11 cellular contexts compared by ENCODE assay signal in genomic region chr22:35739642-35740041, GRCh38. TPM values are rescaled to one million over a fixed set of nuclear protein-coding genes. Genes with fewer than 3 reads are reported as not detected.
DNase-seq lines count a peak whose midpoint lies in the region; ATAC-seq, FAIRE-seq and TF ChIP-seq lines count a peak whose summit lies in the region.
"Had no signal": no experiment of that assay in that cellular context is flagged by ENCODE, and none has a peak within 500 bp of the region (broad histone marks: within the 10 kb centered on the region; RNA-seq: fewer than 3 reads in every experiment).

No MANE protein-coding gene starts in this region.

- POLR2A ChIA-PET in H1 (lab: Charles Lee; ENCODE audit: partially characterized antibody) = interaction anchor here (0.5 kb wide), 1 partner anchor 96 kb away, joined by 3 read pairs; no protein-coding TSS in a partner anchor
- POLR2A ChIA-PET in RWPE1 (lab: Yijun Ruan, JAX; ENCODE audit: low non-redundant PET) = no interaction called here

- no peak overlapping the region for H4K91ac ChIP-seq in H1 (replicated peaks; ENCODE audit: insufficient read length, low read length)

- no peak overlapping the region for H3K56ac ChIP-seq in H1 (replicated peaks; ENCODE audit: insufficient read length, low read depth, low read length)

- peak; percentile 42 to 57; a peak in 3 of 4 replicates for TF ChIP-seq RAD21 in H1 (IDR thresholded peaks at IDR 0.05 in 1 of 2, conservative IDR thresholded peaks at IDR 0.05 in 1 of 2; ENCODE audit: low read depth in 2 of 2, low read length in 2 of 2)

- TF ChIP-seq POLR2A in H1 (IDR thresholded peaks at IDR 0.05; ENCODE audit: control extremely low read depth in 1 of 2, low read depth in 2 of 2, low read length in 2 of 2) = no peak

- H2BK5ac ChIP-seq in H1 (ENCODE audit: low read depth, low read length) = no peak overlapping the region; the same call in 1 of the 2 replicates

- TF ChIP-seq CTCF in Calu3 (IDR thresholded peaks at IDR 0.05; ENCODE audit: unreplicated experiment) (no peak), LNCaP clone FGC (IDR thresholded peaks at IDR 0.05; ENCODE audit: control insufficient read depth, extremely low read depth, insufficient read depth) (0 out of 2 replicates have a peak, but pooled peaks have one; percentile 10), H1 (IDR thresholded peaks at IDR 0.05; ENCODE audit: control extremely low read depth in 1 of 3, insufficient read depth in 1 of 3, low read depth in 1 of 3, low read length in 3 of 3) (peak; percentile 20 to 62 (median 41)), nephron progenitor cell (IDR thresholded peaks at IDR 0.05) (peak; percentile 17), RWPE1 (conservative IDR thresholded peaks at IDR 0.05; ENCODE audit: low read depth) (no peak)

- WGBS in H1 (ENCODE audit: extremely low coverage in 1 of 2, insufficient coverage in 1 of 2, insufficient read length in 1 of 2, insufficient replicate concordance in 2 of 2, low coverage in 1 of 2, low lambda C conversion rate in 2 of 2, missing lambda C conversion rate in 1 of 2), 2 experiments = 92% methylated on average over 5 of the region's 5 CpGs; no CpG with 5 or more reads in 1 of the 2 experiments

- no peak overlapping the region for H3K18ac ChIP-seq in H1 (ENCODE audit: extremely low read depth, low read length)

- no peak for TF ChIP-seq EP300 in H1 (IDR thresholded peaks at IDR 0.05; ENCODE audit: borderline replicate concordance in 1 of 2, low read depth in 2 of 2, low read length in 2 of 2)

- peaks cover 3 to 8% of the 10 kb centered on the region in 2 experiments; a peak in 3 of 4 replicates for H3K9me3 ChIP-seq in H1 (ENCODE audit: insufficient read depth in 2 of 2, low read depth in 1 of 2, low read length in 1 of 2)
- H3K9me3 ChIP-seq: SJCRH30 had no signal

- H2BK12ac ChIP-seq in H1 (ENCODE audit: low read depth, low read length) = no peak overlapping the region

- CTCF ChIA-PET in Calu3 (lab: Charles Lee) = interaction anchor here (0.8 to 1.2 kb wide), 2 partner anchors 108 to 113 kb away, joined by 4 read pairs; no protein-coding TSS in a partner anchor
- CTCF ChIA-PET in H1 (lab: Charles Lee; ENCODE audit: partially characterized antibody) = interaction anchor here (0.6 to 5.6 kb wide), 17 partner anchors 8 to 758 kb away, joined by 3 to 30 read pairs (median 5); no protein-coding TSS in a partner anchor
- CTCF ChIA-PET in RWPE1 (lab: Yijun Ruan, JAX) = interaction anchor here (0.6 to 1.1 kb wide), 3 partner anchors 112 to 409 kb away, joined by 3 to 4 read pairs (median 3); no protein-coding TSS in a partner anchor

- H3K4me3 ChIP-seq in LNCaP clone FGC (ENCODE audit: low read depth, low read length) (no peak overlapping the region), H1 (ENCODE audit: extremely low read depth in 1 of 4, insufficient read depth in 2 of 4, low read depth in 3 of 4, low read length in 4 of 4) (no peak overlapping the region)
- H3K4me3 ChIP-seq: SJCRH30 had no signal

- no peaks in the 10 kb centered on the region for H3K9me3 Mint-ChIP-seq in Calu3 (ENCODE audit: low read depth, unreplicated experiment)
- H3K9me3 Mint-ChIP-seq in nephron progenitor cell = no peaks in the 10 kb centered on the region

- no peaks in the 10 kb centered on the region for H3K4me1 Mint-ChIP-seq in Calu3 (ENCODE audit: low read depth, unreplicated experiment)
- H3K4me1 Mint-ChIP-seq in nephron progenitor cell = peaks cover 9% of the 10 kb centered on the region

- H2BK120ac ChIP-seq in H1 (replicated peaks; ENCODE audit: low read depth, low read length) = no peak overlapping the region

- H3K27ac Mint-ChIP-seq in Calu3 (ENCODE audit: unreplicated experiment) = no peak overlapping the region
- no peak overlapping the region for H3K27ac Mint-ChIP-seq in nephron progenitor cell

- no peak overlapping the region for H3K4me2 ChIP-seq in H1 (ENCODE audit: insufficient read depth in 1 of 2, low read depth in 2 of 2, low read length in 2 of 2)

- no peak overlapping the region for H2AFZ ChIP-seq in H1 (ENCODE audit: low read length)

- no peak for ATAC-seq in HG02623 (IDR thresholded peaks at IDR 0.05; ENCODE audit: unreplicated experiment)

- H3K36me3 ChIP-seq in H1 (ENCODE audit: control insufficient read depth in 2 of 4, insufficient read depth in 4 of 4, low read length in 3 of 4) = peaks cover 0 to 20% (median 7%) of the 10 kb centered on the region in 4 experiments; a peak in 4 of 8 replicates

- no peak overlapping the region for H2BK15ac ChIP-seq in H1 (ENCODE audit: low read length)

- no peak overlapping the region for H2BK20ac ChIP-seq in H1 (ENCODE audit: low read length)

- no peaks in the 10 kb centered on the region for H3K4me1 ChIP-seq in H1 (replicated peaks in 1 of 4; ENCODE audit: control insufficient read depth in 3 of 4, insufficient read depth in 4 of 4, low read length in 3 of 4)
- H3K4me1 ChIP-seq: SJCRH30 had no signal

- no peaks in the 10 kb centered on the region for H3K79me1 ChIP-seq in H1 (ENCODE audit: low read depth, low read length)

- no TSS peak for BruUV-seq in Calu3 (replicated peaks; lab: Mats Ljungman, UMichigan)

- peak; percentile 7 for DNase-seq in Calu3
- no peak for DNase-seq in LNCaP clone FGC (ENCODE audit: low read depth)
- no peak for DNase-seq in H1 (ENCODE audit: low read depth in 1 of 2, low spot score in 2 of 2)
- DNase-seq in nephron progenitor cell = no peak
- DNase-seq in RWPE1 (ENCODE audit: low spot score) = no peak
- no peak for DNase-seq in Ammon's horn (ENCODE audit: low spot score)
- DNase-seq in NCI-H748 treated with DMSO at 0.1 percent for 48 hours (lab: John Stamatoyannopoulos, UW) = no peak
- DNase-seq: cerebellar nuclear complex, NCI-H1092 treated with DMSO at 0.1 percent for 48 hours had no signal

- H3K27ac ChIP-seq in H1 (ENCODE audit: low read depth, low read length) = no peak overlapping the region
- H3K27ac ChIP-seq in RWPE1 = no peak overlapping the region
- H3K27ac ChIP-seq: SJCRH30 had no signal

- H3K27me3 Mint-ChIP-seq in Calu3 (ENCODE audit: unreplicated experiment) = no peaks in the 10 kb centered on the region
- H3K27me3 Mint-ChIP-seq in nephron progenitor cell (ENCODE audit: low read depth, poor library complexity) = no peaks in the 10 kb centered on the region

- no peak overlapping the region for H4K5ac ChIP-seq in H1 (ENCODE audit: insufficient read length, low read depth, low read length)

- intact Hi-C loops in Calu3 (cut with micrococcal nuclease; ENCODE audit: unreplicated experiment) = no loop called here

- FAIRE-seq in H1 (lab: Jason Lieb, UNC) = no peak

- no peak overlapping the region for H3K4ac ChIP-seq in H1 (replicated peaks; ENCODE audit: insufficient read length, low read depth, low read length)

- no peaks in the 10 kb centered on the region for H3K27me3 ChIP-seq in H1 (replicated peaks in 1 of 4; ENCODE audit: control insufficient read depth in 3 of 4, extremely low read depth in 1 of 4, insufficient read depth in 3 of 4, low read length in 3 of 4)
- H3K27me3 ChIP-seq: SJCRH30 had no signal

- H3K23me2 ChIP-seq in H1 (ENCODE audit: low read depth, low read length) = 0 out of 2 replicates have a peak, but pooled peaks cover 3% of the 10 kb centered on the region

- H4K20me1 ChIP-seq in H1 (replicated peaks in 1 of 2; ENCODE audit: control insufficient read depth in 1 of 2, insufficient read depth in 2 of 2, low read length in 2 of 2) = no peaks in the 10 kb centered on the region

- H3K4me3 Mint-ChIP-seq in Calu3 (ENCODE audit: low read depth, unreplicated experiment) = no peak overlapping the region
- H3K4me3 Mint-ChIP-seq in nephron progenitor cell = no peak overlapping the region

- H3K14ac ChIP-seq in H1 (ENCODE audit: insufficient read length) = no peak overlapping the region

- H3K9ac ChIP-seq in H1 (replicated peaks in 1 of 4; ENCODE audit: extremely low read depth in 1 of 4, low read depth in 3 of 4, low read length in 3 of 4) = no peak overlapping the region

- no peak overlapping the region for H3K23ac ChIP-seq in H1 (ENCODE audit: insufficient read length)

- H3K36me3 Mint-ChIP-seq in Calu3 (ENCODE audit: insufficient read depth, unreplicated experiment) = peaks cover 13% of the 10 kb centered on the region
- H3K36me3 Mint-ChIP-seq in nephron progenitor cell (ENCODE audit: low read depth) = peaks cover 71% of the 10 kb centered on the region

- H3K79me2 ChIP-seq in H1 (ENCODE audit: control insufficient read depth in 1 of 2, insufficient read depth in 2 of 2, low read length in 2 of 2) = no peaks in the 10 kb centered on the region

- no peak overlapping the region for H4K8ac ChIP-seq in H1 (ENCODE audit: extremely low read depth, insufficient read depth, low read length)

- no peak overlapping the region for H2AK5ac ChIP-seq in H1 (ENCODE audit: low read depth, low read length)

TF ChIP-seq in H1, 55 proteins besides CTCF, POLR2A, EP300 and RAD21 (continues in another document):
- TF ChIP-seq SAP30 (IDR thresholded peaks at IDR 0.05; ENCODE audit: insufficient read depth, insufficient replicate concordance, low read length) (no peak), USF2 (IDR thresholded peaks at IDR 0.05; ENCODE audit: low read length) (no peak), FOSL1 (IDR thresholded peaks at IDR 0.05; ENCODE audit: insufficient read depth, low read depth, low read length) (no peak), GABPA (IDR thresholded peaks at IDR 0.05; ENCODE audit: borderline replicate concordance, insufficient read depth, low read length) (no peak), HDAC2 (IDR thresholded peaks at IDR 0.05; ENCODE audit: borderline replicate concordance in 1 of 2, low read depth in 2 of 2, low read length in 2 of 2) (no peak), SIN3A (conservative IDR thresholded peaks at IDR 0.05 in 1 of 2, IDR thresholded peaks at IDR 0.05 in 1 of 2; ENCODE audit: low read depth in 1 of 2, low read length in 2 of 2) (no peak), MAFK (IDR thresholded peaks at IDR 0.05; ENCODE audit: low read depth, low read length) (no peak)

RNA-seq across cellular contexts. Expression of gene APOL5, which starts 22.0 kb away (rescaled TPM):
- total RNA-seq in Calu3 (2022) = not detected in 2 replicates
- not detected in 2 replicates for total RNA-seq in H1 (2021; fragmentation: NEBNext Ultra II Directional; extraction: Animal tissue kit (Norgen Biotek cat#: 25700))
- not detected in 2 replicates for polyA plus RNA-seq in H1 (2011; rRNA removed)
- polyA plus RNA-seq in H1 (2011; cell fraction: cytosol; rRNA removed) = not detected
- polyA plus RNA-seq in H1 (2011; cell fraction: nucleus; rRNA removed) = not detected
- not detected in 4 replicates for polyA plus RNA-seq in H1 (2012, experiment 1 of 2)
- not detected for polyA plus RNA-seq in H1 (2012, experiment 2 of 2)
- polyA plus RNA-seq in H1 (2013, experiment 1 of 2) = not detected
- not detected for polyA plus RNA-seq in H1 (2013, experiment 2 of 2)
- polyA minus RNA-seq in H1 (2011; rRNA and poly(A)+ RNA removed) = not detected in 2 replicates
- polyA minus RNA-seq in H1 (2011; cell fraction: cytosol; rRNA and poly(A)+ RNA removed) = not detected
- not detected for polyA minus RNA-seq in H1 (2011; cell fraction: nucleus; rRNA and poly(A)+ RNA removed)
- total RNA-seq: SJCRH30 had no signal

Comparison
In these comparisons a context has a peak if more than half of its experiments do, and no peak if none do; other contexts are left out.
1. CTCF ChIP-seq: peak in LNCaP clone FGC (single experiment), H1 (3 of 3) and nephron progenitor cell (single experiment); none in Calu3 (single experiment) and RWPE1 (single experiment).